ENCODE assay signal across 19 cellular contexts in genomic region chr2:236872971-236873370, GRCh38.
"Had no signal": no experiment of that assay in that cellular context is flagged by ENCODE, and none has a peak within 500 bp of the region (broad histone marks: within the 10 kb centered on the region; RNA-seq: fewer than 3 reads in every experiment).

No MANE protein-coding gene starts in this region.

- H3K9me3 ChIP-seq: ascending aorta, left lung, pancreas, SJSA1, tibial artery had no signal

- H3K79me2 ChIP-seq: hepatocyte had no signal

- DNase-seq: activated CD4-positive, alpha-beta T cell treated with anti-CD3 and anti-CD28 coated beads, Interleukin-2, amount 10 ng/mL, durations not matched to agents 7 days and 5 days; activated naive CD4-positive, alpha-beta T cell treated with anti-CD3 and anti-CD28 coated beads for 36 hours; dorsolateral prefrontal cortex; endodermal cell; islet precursor cell; left lung; mesendoderm; pancreas; stimulated activated CD4-positive, alpha-beta T cell treated with anti-CD3 and anti-CD28 coated beads, Interleukin-4, amount 100 ng/mL, for 24 hours; stimulated activated naive CD4-positive, alpha-beta T cell; SW 1271; tibial artery had no signal

- H3K9me3 Mint-ChIP-seq: activated CD4-positive, alpha-beta T cell treated with anti-CD3 and anti-CD28 coated beads, Interleukin-2, amount 10 ng/mL, durations not matched to agents 7 days and 5 days; activated naive CD4-positive, alpha-beta T cell treated with anti-CD3 and anti-CD28 coated beads for 36 hours; activated T-helper 17 cell treated with anti-CD3 and anti-CD28 coated beads, Interleukin-2, amount 50 U/mL, for 72 hours; WTC11 had no signal

- H3K36me3 Mint-ChIP-seq: WTC11 had no signal

- H3K27ac ChIP-seq: ascending aorta, tibial artery had no signal

- H3K4me3 ChIP-seq: ascending aorta, dorsolateral prefrontal cortex, hepatocyte, left lung, pancreas, SJSA1, skin epidermis, tibial artery had no signal

- H3K4me2 ChIP-seq: hepatocyte had no signal

- H3K27me3 Mint-ChIP-seq: activated CD4-positive, alpha-beta T cell treated with anti-CD3 and anti-CD28 coated beads, Interleukin-2, amount 10 ng/mL, durations not matched to agents 7 days and 5 days; activated T-helper 17 cell treated with anti-CD3 and anti-CD28 coated beads, Interleukin-2, amount 50 U/mL, for 72 hours had no signal

- H3K27ac Mint-ChIP-seq: activated CD4-positive, alpha-beta T cell treated with anti-CD3 and anti-CD28 coated beads, Interleukin-2, amount 10 ng/mL, durations not matched to agents 7 days and 5 days; activated naive CD4-positive, alpha-beta T cell treated with anti-CD3 and anti-CD28 coated beads for 36 hours; activated T-helper 17 cell treated with anti-CD3 and anti-CD28 coated beads, Interleukin-2, amount 50 U/mL, for 72 hours; endodermal cell; WTC11 had no signal

- H3K27me3 ChIP-seq: ascending aorta, dorsolateral prefrontal cortex, hepatocyte, pancreas, SJSA1, tibial artery had no signal

- H2AFZ ChIP-seq: hepatocyte had no signal

- H3K4me1 ChIP-seq: ascending aorta had no signal

- H3K4me3 Mint-ChIP-seq: activated CD4-positive, alpha-beta T cell treated with anti-CD3 and anti-CD28 coated beads, Interleukin-2, amount 10 ng/mL, durations not matched to agents 7 days and 5 days; activated naive CD4-positive, alpha-beta T cell treated with anti-CD3 and anti-CD28 coated beads for 36 hours; activated T-helper 17 cell treated with anti-CD3 and anti-CD28 coated beads, Interleukin-2, amount 50 U/mL, for 72 hours; endodermal cell; neural crest cell; WTC11 had no signal

- H3K36me3 ChIP-seq: ascending aorta, left lung, pancreas, SJSA1, tibial artery had no signal
